Comparison of ENCODE assay signal across 13 cellular contexts in genomic region chr1:101846820-101847219, GRCh38.
DNase-seq lines count a peak whose midpoint lies in the region; ATAC-seq and TF ChIP-seq lines count a peak whose summit lies in the region.
"Had no signal": no experiment of that assay in that cellular context is flagged by ENCODE, and none has a peak within 500 bp of the region (broad histone marks: within the 10 kb centered on the region; RNA-seq: fewer than 3 reads in every experiment).

No MANE protein-coding gene starts in this region.

- peaks cover 29% of the 10 kb centered on the region for H3K4me1 ChIP-seq in HUES48 (ENCODE audit: control insufficient read depth, insufficient read depth, low read length)
- H3K4me1 ChIP-seq in sigmoid colon = no peaks in the 10 kb centered on the region

- H3K36me3 ChIP-seq in HUES48 (ENCODE audit: control insufficient read depth, insufficient read depth, low read length) (no peaks in the 10 kb centered on the region), sigmoid colon (no peaks in the 10 kb centered on the region)
- H3K36me3 ChIP-seq: ovary had no signal

- H3K9ac ChIP-seq in HUES48 (ENCODE audit: low read depth, low read length) = 0 out of 2 replicates have a peak overlapping the region, but pooled peaks have one; percentile 42

- H3K27me3 ChIP-seq in HUES48 (ENCODE audit: control insufficient read depth, insufficient read depth, low read length) = no peaks in the 10 kb centered on the region
- H3K27me3 ChIP-seq in sigmoid colon = no peaks in the 10 kb centered on the region
- H3K27me3 ChIP-seq: ovary had no signal

- TF ChIP-seq POLR2A in sigmoid colon (IDR thresholded peaks at IDR 0.05) = no peak

- 38 to 41% methylated on average over 13 of the region's 13 CpGs for WGBS in sigmoid colon, 2 donors

- intact Hi-C loops in sigmoid colon (cut with DNase I) = no loop called here
- intact Hi-C loops in cardiac septum (cut with DNase I) = no loop called here

- DNase-seq in SK-N-DZ (ENCODE audit: low spot score) (peak; percentile 19), iPS DF 4.7 (ENCODE audit: extremely low read depth, low spot score) (peak; percentile 3), renal cortical epithelial cell (ENCODE audit: low read depth) (peak; percentile 0), OCI-M2 (lab: John Stamatoyannopoulos, UW; ENCODE audit: unreplicated experiment) (no peak), sigmoid colon (no peak), cardiac septum (ENCODE audit: low spot score) (no peak)
- DNase-seq: activated effector memory CD4-positive, alpha-beta T cell treated with anti-CD3 and anti-CD28 coated beads, Interleukin-2, amount 50 U/mL, for 16 hours; effector CD4-positive, alpha-beta T cell; mucosa of descending colon; ovary; stimulated activated CD4-positive, alpha-beta T cell treated with anti-CD3 and anti-CD28 coated beads, Interleukin-12 subunit alpha, Interleukin-12 subunit beta, amount 100 ng/mL, for 4 hours had no signal

- TF ChIP-seq EP300 in sigmoid colon (IDR thresholded peaks at IDR 0.05) = no peak

- TF ChIP-seq CTCF in sigmoid colon (IDR thresholded peaks at IDR 0.05) = no peak

- H3K27ac ChIP-seq in HUES48 (ENCODE audit: low read depth, low read length) (no peak overlapping the region), sigmoid colon (no peak overlapping the region)
- H3K27ac ChIP-seq: ovary had no signal

- H3K4me3 ChIP-seq in HUES48 (ENCODE audit: low read depth, low read length) = peak overlapping the region; percentile 50
- H3K4me3 ChIP-seq in sigmoid colon = no peak overlapping the region
- H3K4me3 ChIP-seq: mucosa of descending colon, ovary had no signal

- H3K9me3 ChIP-seq in HUES48 (ENCODE audit: control insufficient read depth, insufficient read depth, low read length) = no peaks in the 10 kb centered on the region
- no peaks in the 10 kb centered on the region for H3K9me3 ChIP-seq in sigmoid colon
- H3K9me3 ChIP-seq: mucosa of descending colon, ovary had no signal

- no peak for ATAC-seq in HG02798 (IDR thresholded peaks at IDR 0.05; ENCODE audit: poor library complexity, unreplicated experiment)
- ATAC-seq: mucosa of descending colon had no signal

Comparison
In these comparisons a context has a peak if more than half of its experiments do, and no peak if none do; other contexts are left out.
1. DNase-seq: peak in SK-N-DZ (single experiment), iPS DF 4.7 (single experiment) and renal cortical epithelial cell (single experiment); none in OCI-M2 (single experiment), sigmoid colon (single experiment) and cardiac septum (single experiment).